ENCODE assay signal across 18 cellular contexts in the genomic region with DNA sequence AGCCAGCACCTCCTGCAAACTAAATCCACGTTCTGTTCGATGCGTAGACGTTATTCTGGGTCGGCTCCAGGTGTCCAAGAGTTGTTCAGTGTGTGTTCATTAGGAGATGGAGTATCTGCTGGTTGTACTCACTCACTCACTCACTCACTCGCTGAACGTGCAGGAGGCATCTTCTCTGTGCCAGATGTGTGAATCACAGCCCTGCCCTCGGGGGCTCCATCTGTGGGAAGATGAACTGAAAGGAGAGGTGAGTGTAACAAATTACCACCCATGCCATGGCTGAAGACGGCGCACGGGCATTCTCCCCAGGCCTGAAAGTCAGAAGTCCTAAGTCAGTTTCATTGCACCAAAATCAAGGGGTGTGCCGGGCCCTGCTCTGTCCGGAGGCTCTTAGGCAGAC. TPM values are rescaled to one million over a fixed set of nuclear protein-coding genes. Genes with fewer than 3 reads are reported as not detected.
A peak's percentile ranks its signal among the peaks of the same experiment; 100 is the strongest.
DNase-seq lines count a peak whose midpoint lies in the region; ATAC-seq, FAIRE-seq and TF ChIP-seq lines count a peak whose summit lies in the region.
"Had no signal": no experiment of that assay in that cellular context is flagged by ENCODE, and none has a peak within 500 bp of the region (broad histone marks: within the 10 kb centered on the region; RNA-seq: fewer than 3 reads in every experiment).

No MANE protein-coding gene starts in this region.

- H3K36me3 ChIP-seq in RWPE2 (ENCODE audit: low read depth), result no peaks in the 10 kb centered on the region
- H3K36me3 ChIP-seq in keratinocyte (ENCODE audit: control insufficient read depth in 2 of 2, extremely low read depth in 1 of 2, insufficient read depth in 2 of 2, low read length in 2 of 2), result peaks cover 0 to 1% of the 10 kb centered on the region in 2 experiments

- H3K27me3 ChIP-seq in RWPE2 (ENCODE audit: insufficient read depth, poor library complexity, severe bottlenecking), result no peaks in the 10 kb centered on the region
- no peaks in the 10 kb centered on the region for H3K27me3 ChIP-seq in keratinocyte (ENCODE audit: control insufficient read depth, extremely low read depth, insufficient read depth, low read length)

- DNase-seq in EH (ENCODE audit: low read depth) (peak; percentile 79), HT1080 (ENCODE audit: low read depth) (peak; percentile 23), RWPE2 (ENCODE audit: low spot score) (no peak), keratinocyte (ENCODE audit: low read depth, low spot score) (peak; percentile 52), GM19239 (ENCODE audit: insufficient read length, low spot score) (no peak), H4 (ENCODE audit: low spot score) (no peak)
- DNase-seq: Caco-2; CD4-positive, CD25-positive, alpha-beta regulatory T cell; MV-4-11; NCI-H1417 treated with DMSO at 0.1 percent for 48 hours; NCI-H1930; NCI-H510A; SHP77; SK-N-SH; T-cell had no signal

- no peak overlapping the region for H3K4me3 ChIP-seq in RWPE2 (ENCODE audit: severe bottlenecking)
- H3K4me3 ChIP-seq in keratinocyte (ENCODE audit: control insufficient read depth in 2 of 3, extremely low read depth in 1 of 3, insufficient read depth in 2 of 3, low read depth in 1 of 3, low read length in 3 of 3), result no peak overlapping the region

- dilution Hi-C loops in keratinocyte (cut with MboI; ENCODE audit: extremely low pct_ligation_motif_present, low sequenced_read_pairs), result no loop called here

- H3K27ac ChIP-seq in RWPE2 (ENCODE audit: poor library complexity, severe bottlenecking) (no peak overlapping the region), keratinocyte (ENCODE audit: control insufficient read depth, insufficient read depth, low read length) (no peak overlapping the region)

- ATAC-seq in RWPE2 (ENCODE audit: low read depth) (peak; percentile 77), GM19351 (IDR thresholded peaks at IDR 0.05; ENCODE audit: unreplicated experiment) (no peak)
- ATAC-seq: T-cell had no signal

- H3K9ac ChIP-seq in keratinocyte (ENCODE audit: control insufficient read depth, extremely low read depth, insufficient read depth, low read length), result no peak overlapping the region
- H3K9ac ChIP-seq: SK-N-SH had no signal

- peak overlapping the region; percentile 25 for H3K4me2 ChIP-seq in keratinocyte (ENCODE audit: control insufficient read depth, extremely low read depth, insufficient read depth, low read depth, low read length)
- H3K4me2 ChIP-seq: SK-N-SH had no signal

- FAIRE-seq in keratinocyte (lab: Jason Lieb, UNC) (peak; percentile 96), GM19239 (lab: Jason Lieb, UNC) (no peak)
- FAIRE-seq: H1, HTR-8/SVneo had no signal

- H3K9me3 ChIP-seq in RWPE2 (ENCODE audit: severe bottlenecking) (no peaks in the 10 kb centered on the region), keratinocyte (ENCODE audit: control insufficient read depth, low read depth, low read length) (no peaks in the 10 kb centered on the region)
- H3K9me3 ChIP-seq: Caco-2 had no signal

- peaks cover 3% of the 10 kb centered on the region for H4K20me1 ChIP-seq in keratinocyte (ENCODE audit: control insufficient read depth, extremely low read depth, insufficient read depth, low read length)

- H3K4me1 ChIP-seq in RWPE2 (ENCODE audit: insufficient read depth, poor library complexity, severe bottlenecking), result peaks cover 5% of the 10 kb centered on the region
- H3K4me1 ChIP-seq in keratinocyte (ENCODE audit: control insufficient read depth, extremely low read depth, insufficient read depth, low read length), result peaks cover 10% of the 10 kb centered on the region
- H3K4me1 ChIP-seq: Caco-2 had no signal

- no peaks in the 10 kb centered on the region for H3K9me1 ChIP-seq in keratinocyte (ENCODE audit: control insufficient read depth, extremely low read depth, insufficient read depth, low read length)

- no peak overlapping the region for H2AFZ ChIP-seq in keratinocyte (ENCODE audit: control insufficient read depth, low read length)

- TF ChIP-seq CTCF in RWPE2 (IDR thresholded peaks at IDR 0.05; ENCODE audit: poor library complexity, severe bottlenecking) (no peak), keratinocyte (optimal IDR thresholded peaks at IDR 0.05 in 1 of 3, IDR thresholded peaks at IDR 0.05 in 1 of 3, conservative IDR thresholded peaks at IDR 0.05 in 1 of 3; ENCODE audit: extremely low read depth in 1 of 3, insufficient read depth in 2 of 3, low read length in 3 of 3) (no peak)

- H3K79me2 ChIP-seq in keratinocyte (ENCODE audit: control insufficient read depth, insufficient read depth, low read length), result no peaks in the 10 kb centered on the region

RNA-seq across cellular contexts. Expression of a gene that starts 16.1 kb away (rescaled TPM):
- total RNA-seq in HT1080 (2014; rRNA removed; shearing (Covaris generic)), result 0.61 and 0.73 TPM in 2 replicates
- polyA plus RNA-seq in HT1080 (2015; cell fraction: cytosol; rRNA removed), result 0.77 and 0.79 TPM in 2 replicates
- polyA plus RNA-seq in HT1080 (2015; cell fraction: nucleus; rRNA removed), result 0.63 and 0.81 TPM in 2 replicates
- polyA plus RNA-seq in keratinocyte, result 49.3 to 68.6 TPM (median 62.0 TPM) in 3 replicates
- polyA plus RNA-seq in keratinocyte (2011; ENCODE audit: low read depth), result 97.7 TPM
- 70.5 and 101 TPM in 2 replicates for polyA plus RNA-seq in keratinocyte (2011; cell fraction: cytosol; rRNA removed)
- 67.0 and 81.8 TPM in 2 replicates for polyA plus RNA-seq in keratinocyte (2011; cell fraction: nucleus; rRNA removed)
- polyA plus RNA-seq in keratinocyte (2012; ENCODE audit: low replicate concordance), result 67.1 and 77.2 TPM in 2 replicates
- 32.7 to 73.3 TPM (median 46.2 TPM) in 3 replicates for polyA minus RNA-seq in keratinocyte
- polyA minus RNA-seq in keratinocyte (2011; cell fraction: cytosol; rRNA and poly(A)+ RNA removed), result 46.2 TPM
- polyA minus RNA-seq in keratinocyte (2011; cell fraction: nucleus; rRNA and poly(A)+ RNA removed), result 14.7 and 25.8 TPM in 2 replicates
- 7.5 and 8.9 TPM in 2 replicates for total RNA-seq in H4 (2014; rRNA removed; shearing (Covaris generic))

Comparison
In these comparisons a context has a peak if more than half of its experiments do, and no peak if none do; other contexts are left out.
1. DNase-seq: peak in EH (single experiment), HT1080 (single experiment) and keratinocyte (single experiment); none in RWPE2 (single experiment), GM19239 (single experiment) and H4 (single experiment).